Comparison of ENCODE assay signal across 3 cellular contexts in the genomic region with DNA sequence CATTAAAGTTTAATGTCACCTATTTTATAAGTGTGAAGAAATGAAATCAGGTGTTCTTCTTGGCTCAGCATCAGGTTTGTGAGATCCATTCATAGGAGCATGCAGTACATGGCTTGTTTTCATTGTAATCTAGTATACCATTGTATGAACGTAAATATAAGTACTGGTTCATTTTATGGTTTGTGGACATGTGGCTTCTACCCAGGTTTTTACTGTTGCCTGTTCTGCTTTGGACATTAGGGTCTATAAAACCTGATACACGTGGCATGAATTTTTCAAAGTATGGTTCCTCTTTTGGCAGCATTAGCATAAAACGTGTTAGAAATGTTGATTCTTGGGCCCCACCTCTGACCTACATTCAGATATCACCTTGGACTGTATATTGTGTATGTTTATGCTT.
TF ChIP-seq lines count a peak whose summit lies in the region.

No MANE protein-coding gene starts in this region.

TF ChIP-seq in A549, 52 proteins besides CTCF, POLR2A, EP300 and RAD21:
- TF ChIP-seq ZFP36 (IDR thresholded peaks at IDR 0.05; ENCODE audit: borderline replicate concordance, partially characterized antibody) (no peak), HDAC2 (IDR thresholded peaks at IDR 0.05) (no peak), PHF8 (IDR thresholded peaks at IDR 0.05; ENCODE audit: borderline replicate concordance, low read depth) (no peak), GATA3 (IDR thresholded peaks at IDR 0.05; ENCODE audit: borderline replicate concordance) (no peak), RFX5 (IDR thresholded peaks at IDR 0.05) (no peak), TP53 (CRISPR knock-in tag; IDR thresholded peaks at IDR 0.05) (no peak), HOXB5 (CRISPR knock-in tag; IDR thresholded peaks at IDR 0.05) (no peak), FOXS1 (CRISPR knock-in tag; IDR thresholded peaks at IDR 0.05) (no peak), JUN (IDR thresholded peaks at IDR 0.05) (no peak), HEYL (CRISPR knock-in tag; IDR thresholded peaks at IDR 0.05) (no peak), FOSB (CRISPR knock-in tag; IDR thresholded peaks at IDR 0.05) (no peak)
- TF ChIP-seq, protein P1, sequence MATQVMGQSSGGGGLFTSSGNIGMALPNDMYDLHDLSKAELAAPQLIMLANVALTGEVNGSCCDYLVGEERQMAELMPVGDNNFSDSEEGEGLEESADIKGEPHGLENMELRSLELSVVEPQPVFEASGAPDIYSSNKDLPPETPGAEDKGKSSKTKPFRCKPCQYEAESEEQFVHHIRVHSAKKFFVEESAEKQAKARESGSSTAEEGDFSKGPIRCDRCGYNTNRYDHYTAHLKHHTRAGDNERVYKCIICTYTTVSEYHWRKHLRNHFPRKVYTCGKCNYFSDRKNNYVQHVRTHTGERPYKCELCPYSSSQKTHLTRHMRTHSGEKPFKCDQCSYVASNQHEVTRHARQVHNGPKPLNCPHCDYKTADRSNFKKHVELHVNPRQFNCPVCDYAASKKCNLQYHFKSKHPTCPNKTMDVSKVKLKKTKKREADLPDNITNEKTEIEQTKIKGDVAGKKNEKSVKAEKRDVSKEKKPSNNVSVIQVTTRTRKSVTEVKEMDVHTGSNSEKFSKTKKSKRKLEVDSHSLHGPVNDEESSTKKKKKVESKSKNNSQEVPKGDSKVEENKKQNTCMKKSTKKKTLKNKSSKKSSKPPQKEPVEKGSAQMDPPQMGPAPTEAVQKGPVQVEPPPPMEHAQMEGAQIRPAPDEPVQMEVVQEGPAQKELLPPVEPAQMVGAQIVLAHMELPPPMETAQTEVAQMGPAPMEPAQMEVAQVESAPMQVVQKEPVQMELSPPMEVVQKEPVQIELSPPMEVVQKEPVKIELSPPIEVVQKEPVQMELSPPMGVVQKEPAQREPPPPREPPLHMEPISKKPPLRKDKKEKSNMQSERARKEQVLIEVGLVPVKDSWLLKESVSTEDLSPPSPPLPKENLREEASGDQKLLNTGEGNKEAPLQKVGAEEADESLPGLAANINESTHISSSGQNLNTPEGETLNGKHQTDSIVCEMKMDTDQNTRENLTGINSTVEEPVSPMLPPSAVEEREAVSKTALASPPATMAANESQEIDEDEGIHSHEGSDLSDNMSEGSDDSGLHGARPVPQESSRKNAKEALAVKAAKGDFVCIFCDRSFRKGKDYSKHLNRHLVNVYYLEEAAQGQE (IDR thresholded peaks at IDR 0.05), result no peak
- TF ChIP-seq, protein P2, sequence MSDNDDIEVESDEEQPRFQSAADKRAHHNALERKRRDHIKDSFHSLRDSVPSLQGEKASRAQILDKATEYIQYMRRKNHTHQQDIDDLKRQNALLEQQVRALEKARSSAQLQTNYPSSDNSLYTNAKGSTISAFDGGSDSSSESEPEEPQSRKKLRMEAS (IDR thresholded peaks at IDR 0.05), result no peak
- TF ChIP-seq, protein P3, sequence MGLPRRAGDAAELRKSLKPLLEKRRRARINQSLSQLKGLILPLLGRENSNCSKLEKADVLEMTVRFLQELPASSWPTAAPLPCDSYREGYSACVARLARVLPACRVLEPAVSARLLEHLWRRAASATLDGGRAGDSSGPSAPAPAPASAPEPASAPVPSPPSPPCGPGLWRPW (IDR thresholded peaks at IDR 0.05), result no peak

TF ChIP-seq in IMR-90, 13 proteins besides CTCF, POLR2A, EP300 and RAD21:
- no peak for TF ChIP-seq SMC3 (IDR thresholded peaks at IDR 0.05; ENCODE audit: low read depth, low read length)
- TF ChIP-seq NFE2L2 (IDR thresholded peaks at IDR 0.05; ENCODE audit: low read depth, low read length), result no peak
- TF ChIP-seq MAFK (IDR thresholded peaks at IDR 0.05; ENCODE audit: low read depth, low read length), result no peak
- no peak for TF ChIP-seq RFX5 (IDR thresholded peaks at IDR 0.05; ENCODE audit: low read depth, low read length)
- TF ChIP-seq, protein P4, sequence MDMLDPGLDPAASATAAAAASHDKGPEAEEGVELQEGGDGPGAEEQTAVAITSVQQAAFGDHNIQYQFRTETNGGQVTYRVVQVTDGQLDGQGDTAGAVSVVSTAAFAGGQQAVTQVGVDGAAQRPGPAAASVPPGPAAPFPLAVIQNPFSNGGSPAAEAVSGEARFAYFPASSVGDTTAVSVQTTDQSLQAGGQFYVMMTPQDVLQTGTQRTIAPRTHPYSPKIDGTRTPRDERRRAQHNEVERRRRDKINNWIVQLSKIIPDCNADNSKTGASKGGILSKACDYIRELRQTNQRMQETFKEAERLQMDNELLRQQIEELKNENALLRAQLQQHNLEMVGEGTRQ (IDR thresholded peaks at IDR 0.05; ENCODE audit: low read depth, low read length), result no peak
- TF ChIP-seq CHD1 (IDR thresholded peaks at IDR 0.05; ENCODE audit: low read depth, low read length), result no peak
- no peak for TF ChIP-seq FOS (IDR thresholded peaks at IDR 0.05; ENCODE audit: low read depth, low read length)
- TF ChIP-seq MXI1 (IDR thresholded peaks at IDR 0.05; ENCODE audit: borderline replicate concordance, low read depth, low read length), result no peak

TF ChIP-seq in SK-N-SH treated with all-trans-retinoic acid at 6 μM for 48 hours, 23 proteins besides CTCF, POLR2A, EP300 and RAD21:
- TF ChIP-seq ZFP3 (CRISPR knock-in tag; IDR thresholded peaks at IDR 0.05) (no peak), RARB (CRISPR knock-in tag; IDR thresholded peaks at IDR 0.05) (no peak), BACH2 (CRISPR knock-in tag; IDR thresholded peaks at IDR 0.05; ENCODE audit: borderline replicate concordance) (no peak), TOX (CRISPR knock-in tag; IDR thresholded peaks at IDR 0.05; ENCODE audit: borderline replicate concordance) (no peak), TCF4 (CRISPR knock-in tag; IDR thresholded peaks at IDR 0.05; ENCODE audit: borderline replicate concordance) (no peak), SNAI2 (CRISPR knock-in tag; IDR thresholded peaks at IDR 0.05) (no peak), GLIS3 (CRISPR knock-in tag; IDR thresholded peaks at IDR 0.05) (no peak), ZNF70 (CRISPR knock-in tag; IDR thresholded peaks at IDR 0.05) (no peak), OSR1 (CRISPR knock-in tag; IDR thresholded peaks at IDR 0.05) (no peak), ZFP30 (CRISPR knock-in tag; IDR thresholded peaks at IDR 0.05) (no peak), ESRRG (CRISPR knock-in tag; IDR thresholded peaks at IDR 0.05) (no peak)
- TF ChIP-seq, protein P5, sequence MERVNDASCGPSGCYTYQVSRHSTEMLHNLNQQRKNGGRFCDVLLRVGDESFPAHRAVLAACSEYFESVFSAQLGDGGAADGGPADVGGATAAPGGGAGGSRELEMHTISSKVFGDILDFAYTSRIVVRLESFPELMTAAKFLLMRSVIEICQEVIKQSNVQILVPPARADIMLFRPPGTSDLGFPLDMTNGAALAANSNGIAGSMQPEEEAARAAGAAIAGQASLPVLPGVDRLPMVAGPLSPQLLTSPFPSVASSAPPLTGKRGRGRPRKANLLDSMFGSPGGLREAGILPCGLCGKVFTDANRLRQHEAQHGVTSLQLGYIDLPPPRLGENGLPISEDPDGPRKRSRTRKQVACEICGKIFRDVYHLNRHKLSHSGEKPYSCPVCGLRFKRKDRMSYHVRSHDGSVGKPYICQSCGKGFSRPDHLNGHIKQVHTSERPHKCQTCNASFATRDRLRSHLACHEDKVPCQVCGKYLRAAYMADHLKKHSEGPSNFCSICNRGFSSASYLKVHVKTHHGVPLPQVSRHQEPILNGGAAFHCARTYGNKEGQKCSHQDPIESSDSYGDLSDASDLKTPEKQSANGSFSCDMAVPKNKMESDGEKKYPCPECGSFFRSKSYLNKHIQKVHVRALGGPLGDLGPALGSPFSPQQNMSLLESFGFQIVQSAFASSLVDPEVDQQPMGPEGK (CRISPR knock-in tag; IDR thresholded peaks at IDR 0.05; ENCODE audit: borderline replicate concordance), result no peak
- TF ChIP-seq, protein P6, sequence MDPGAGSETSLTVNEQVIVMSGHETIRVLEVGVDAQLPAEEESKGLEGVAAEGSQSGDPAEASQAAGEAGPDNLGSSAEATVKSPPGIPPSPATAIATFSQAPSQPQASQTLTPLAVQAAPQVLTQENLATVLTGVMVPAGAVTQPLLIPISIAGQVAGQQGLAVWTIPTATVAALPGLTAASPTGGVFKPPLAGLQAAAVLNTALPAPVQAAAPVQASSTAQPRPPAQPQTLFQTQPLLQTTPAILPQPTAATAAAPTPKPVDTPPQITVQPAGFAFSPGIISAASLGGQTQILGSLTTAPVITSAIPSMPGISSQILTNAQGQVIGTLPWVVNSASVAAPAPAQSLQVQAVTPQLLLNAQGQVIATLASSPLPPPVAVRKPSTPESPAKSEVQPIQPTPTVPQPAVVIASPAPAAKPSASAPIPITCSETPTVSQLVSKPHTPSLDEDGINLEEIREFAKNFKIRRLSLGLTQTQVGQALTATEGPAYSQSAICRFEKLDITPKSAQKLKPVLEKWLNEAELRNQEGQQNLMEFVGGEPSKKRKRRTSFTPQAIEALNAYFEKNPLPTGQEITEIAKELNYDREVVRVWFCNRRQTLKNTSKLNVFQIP (CRISPR knock-in tag; IDR thresholded peaks at IDR 0.05; ENCODE audit: borderline replicate concordance, low read depth), result no peak
- TF ChIP-seq, protein P7, sequence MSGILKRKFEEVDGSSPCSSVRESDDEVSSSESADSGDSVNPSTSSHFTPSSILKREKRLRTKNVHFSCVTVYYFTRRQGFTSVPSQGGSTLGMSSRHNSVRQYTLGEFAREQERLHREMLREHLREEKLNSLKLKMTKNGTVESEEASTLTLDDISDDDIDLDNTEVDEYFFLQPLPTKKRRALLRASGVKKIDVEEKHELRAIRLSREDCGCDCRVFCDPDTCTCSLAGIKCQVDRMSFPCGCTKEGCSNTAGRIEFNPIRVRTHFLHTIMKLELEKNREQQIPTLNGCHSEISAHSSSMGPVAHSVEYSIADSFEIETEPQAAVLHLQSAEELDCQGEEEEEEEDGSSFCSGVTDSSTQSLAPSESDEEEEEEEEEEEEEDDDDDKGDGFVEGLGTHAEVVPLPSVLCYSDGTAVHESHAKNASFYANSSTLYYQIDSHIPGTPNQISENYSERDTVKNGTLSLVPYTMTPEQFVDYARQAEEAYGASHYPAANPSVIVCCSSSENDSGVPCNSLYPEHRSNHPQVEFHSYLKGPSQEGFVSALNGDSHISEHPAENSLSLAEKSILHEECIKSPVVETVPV (CRISPR knock-in tag; IDR thresholded peaks at IDR 0.05), result no peak
TF ChIP-seq in SK-N-SH treated with all-trans-retinoic acid at 6 μM for 48 hours: peak in this region for 0.
